In genomic region chr9:70143394-70144130, GRCh38 we compare ENCODE assay signal across 17 cellular contexts.
DNase-seq lines count a peak whose midpoint lies in the region; ATAC-seq and TF ChIP-seq lines count a peak whose summit lies in the region.
"Had no signal": no experiment of that assay in that cellular context is flagged by ENCODE, and none has a peak within 500 bp of the region (broad histone marks: within the 10 kb centered on the region; RNA-seq: fewer than 3 reads in every experiment).

No MANE protein-coding gene starts in this region.

- ATAC-seq in activated T-helper 17 cell treated with anti-CD3 and anti-CD28 coated beads, Interleukin-2, amount 50 U/mL, for 72 hours (replicated peaks), result peak; percentile 7
- no peak for ATAC-seq in HG02763 (IDR thresholded peaks at IDR 0.05; ENCODE audit: unreplicated experiment)

- H3K36me3 ChIP-seq in hepatocyte (replicated peaks; ENCODE audit: insufficient read depth, low read depth) (no peaks in the 10 kb centered on the region), mucosa of rectum (ENCODE audit: control insufficient read depth in 2 of 2, insufficient read depth in 2 of 2, low read length in 2 of 2) (peaks cover 0 to 6% of the 10 kb centered on the region in 2 donors), transverse colon (peaks cover 0 to 6% (median 0%) of the 10 kb centered on the region in 4 donors)

- 63% methylated on average over 3 of the region's 3 CpGs for WGBS in hepatocyte (ENCODE audit: low lambda C conversion rate, missing lambda C conversion rate)
- WGBS in transverse colon (ENCODE audit: low coverage in 1 of 2), 2 donors, result 17 to 50% methylated on average over 2 to 3 of the region's 3 CpGs
- 82% methylated on average over 3 of the region's 3 CpGs for WGBS in lower leg skin, 2 donors

- H3K9me2 ChIP-seq in hepatocyte (replicated peaks; ENCODE audit: insufficient read depth), result no peaks in the 10 kb centered on the region

- H3K27me3 ChIP-seq in hepatocyte, result no peaks in the 10 kb centered on the region
- no peaks in the 10 kb centered on the region for H3K27me3 ChIP-seq in mucosa of rectum (ENCODE audit: control insufficient read depth in 2 of 2, insufficient read depth in 2 of 2, low read length in 2 of 2)
- H3K27me3 ChIP-seq in transverse colon, result no peaks in the 10 kb centered on the region

- H3K9me3 Mint-ChIP-seq in activated T-helper 17 cell treated with anti-CD3 and anti-CD28 coated beads, Interleukin-2, amount 50 U/mL, for 72 hours, result no peaks in the 10 kb centered on the region
- H3K9me3 Mint-ChIP-seq: CD4-positive, alpha-beta T cell; H9 had no signal

- H3K4me3 Mint-ChIP-seq in activated T-helper 17 cell treated with anti-CD3 and anti-CD28 coated beads, Interleukin-2, amount 50 U/mL, for 72 hours, result no peak overlapping the region
- H3K4me3 Mint-ChIP-seq: B cell; CD4-positive, alpha-beta T cell; H9 had no signal

- H3K27ac Mint-ChIP-seq in activated T-helper 17 cell treated with anti-CD3 and anti-CD28 coated beads, Interleukin-2, amount 50 U/mL, for 72 hours, result no peak overlapping the region
- H3K27ac Mint-ChIP-seq: B cell; CD4-positive, alpha-beta T cell; H9 had no signal

- H3K9ac ChIP-seq in mucosa of rectum (ENCODE audit: low read depth in 1 of 2, low read length in 2 of 2), result peak overlapping the region; percentile 8 to 20
- H3K9ac ChIP-seq: GM23248 had no signal

- H3K36me3 Mint-ChIP-seq in activated T-helper 17 cell treated with anti-CD3 and anti-CD28 coated beads, Interleukin-2, amount 50 U/mL, for 72 hours (ENCODE audit: low read depth), result no peaks in the 10 kb centered on the region

- in situ Hi-C loops in transverse colon (cut with MboI; ENCODE audit: low pct_ligation_motif_present in 1 of 4, low pct_unique_long_range_greater_than_20kb in 1 of 4, low sequenced_read_pairs in 3 of 4), result loop anchor here in 1 of 4 donors (25.0 kb wide), 1 partner anchor 469 kb away; no protein-coding TSS in a partner anchor

- TF ChIP-seq CTCF in hepatocyte (IDR thresholded peaks at IDR 0.05; ENCODE audit: poor library complexity) (no peak), transverse colon (IDR thresholded peaks at IDR 0.05) (no peak), coronary artery (IDR thresholded peaks at IDR 0.05) (no peak), lower leg skin (IDR thresholded peaks at IDR 0.05) (no peak)

- H3K79me2 ChIP-seq in hepatocyte, result no peaks in the 10 kb centered on the region

- H3K9me3 ChIP-seq in hepatocyte (ENCODE audit: low read depth) (no peaks in the 10 kb centered on the region), mucosa of rectum (ENCODE audit: control insufficient read depth in 2 of 2, low read length in 2 of 2) (no peaks in the 10 kb centered on the region), transverse colon (no peaks in the 10 kb centered on the region)

- TF ChIP-seq EP300 in transverse colon (IDR thresholded peaks at IDR 0.05; ENCODE audit: low read depth), result no peak

- TF ChIP-seq POLR2A in transverse colon (IDR thresholded peaks at IDR 0.05) (no peak), lower leg skin (IDR thresholded peaks at IDR 0.05) (no peak)

- intact Hi-C loops in transverse colon (cut with DNase I; ENCODE audit: low total_unique reads) (no loop called here), lower leg skin (cut with DNase I; ENCODE audit: low total_unique reads) (no loop called here)

- H3K4me1 ChIP-seq in hepatocyte (ENCODE audit: insufficient read depth) (peaks cover 13% of the 10 kb centered on the region), mucosa of rectum (ENCODE audit: control insufficient read depth in 2 of 2, insufficient read depth in 2 of 2, low read length in 2 of 2) (peaks cover 0 to 18% of the 10 kb centered on the region in 2 donors), transverse colon (peaks cover 0 to 27% (median 2%) of the 10 kb centered on the region in 4 donors)

- peaks cover 15% of the 10 kb centered on the region for H3K27me3 Mint-ChIP-seq in activated T-helper 17 cell treated with anti-CD3 and anti-CD28 coated beads, Interleukin-2, amount 50 U/mL, for 72 hours

- H3K4me3 ChIP-seq in hepatocyte (no peak overlapping the region), mucosa of rectum (ENCODE audit: low read length in 2 of 2) (no peak overlapping the region), transverse colon (no peak overlapping the region), coronary artery (no peak overlapping the region), lower leg skin (ENCODE audit: low read depth, poor library complexity, severe bottlenecking) (no peak overlapping the region)
- H3K4me3 ChIP-seq: GM23248 had no signal

- DNase-seq in hepatocyte (ENCODE audit: low spot score) (no peak), transverse colon (no peak), NCI-H1092 treated with DMSO at 0.1 percent for 48 hours (lab: John Stamatoyannopoulos, UW) (no peak), coronary artery (ENCODE audit: low spot score) (no peak), lower leg skin (ENCODE audit: low spot score in 2 of 2) (no peak)
- DNase-seq: C1 segment of cervical spinal cord; Calu3; CD4-positive, alpha-beta T cell; DMS 273 treated with DMSO at 0.1 percent for 48 hours; DMS79; GM23248; H9 had no signal

- H4K20me1 ChIP-seq in hepatocyte (ENCODE audit: insufficient read depth, poor library complexity, severe bottlenecking), result no peaks in the 10 kb centered on the region

- H2AFZ ChIP-seq in hepatocyte, result no peak overlapping the region
- H2AFZ ChIP-seq: GM23248 had no signal

- H3K27ac ChIP-seq in hepatocyte (peak overlapping the region; percentile 3), mucosa of rectum (ENCODE audit: low read depth in 2 of 2, low read length in 2 of 2) (peak overlapping the region; percentile 71 to 83), transverse colon (peak overlapping the region in 3 of 4 donors; percentile 36 to 55 (median 53)), coronary artery (no peak overlapping the region)
- H3K27ac ChIP-seq: GM23248, HL-60 had no signal

- peaks cover 3% of the 10 kb centered on the region for H3K4me1 Mint-ChIP-seq in activated T-helper 17 cell treated with anti-CD3 and anti-CD28 coated beads, Interleukin-2, amount 50 U/mL, for 72 hours
- H3K4me1 Mint-ChIP-seq: B cell had no signal

- H3K4me2 ChIP-seq in hepatocyte, result no peak overlapping the region

Comparison
In these comparisons a context has a peak if more than half of its experiments do, and no peak if none do; other contexts are left out.
1. H3K27ac ChIP-seq: peak in hepatocyte (single experiment), mucosa of rectum (2 of 2) and transverse colon (3 of 4); none in coronary artery (0 of 2).